15 cellular contexts compared by ENCODE assay signal in genomic region chr9:126162611-126163381, GRCh38.
"Had no signal": no experiment of that assay in that cellular context is flagged by ENCODE, and none has a peak within 500 bp of the region (broad histone marks: within the 10 kb centered on the region; RNA-seq: fewer than 3 reads in every experiment).

No MANE protein-coding gene starts in this region.

- H3K27ac ChIP-seq: ascending aorta, dorsolateral prefrontal cortex, gastrocnemius medialis, heart left ventricle, testis had no signal

- H3K9me3 ChIP-seq: ascending aorta, gastrocnemius medialis, heart left ventricle, testis had no signal

- H3K36me3 ChIP-seq: ascending aorta, gastrocnemius medialis, heart left ventricle had no signal

- H3K4me1 Mint-ChIP-seq: activated naive CD8-positive, alpha-beta T cell treated with anti-CD3 and anti-CD28 coated beads, Interleukin-2, amount 50 U/mL, for 24 hours; stimulated activated naive CD8-positive, alpha-beta T cell treated with anti-CD3 and anti-CD28 coated beads, Interleukin-15, amount 100 ng/mL, for 72 hours had no signal

- DNase-seq: activated naive CD4-positive, alpha-beta T cell treated with Interleukin-2 at 50 U/mL for 16 hours; activated naive CD8-positive, alpha-beta T cell treated with anti-CD3 and anti-CD28 coated beads, Interleukin-2, amount 50 U/mL, for 24 hours; dorsolateral prefrontal cortex; erythroblast; gastrocnemius medialis; left ventricle myocardium superior; occipital lobe; stimulated activated naive CD8-positive, alpha-beta T cell treated with anti-CD3 and anti-CD28 coated beads, Interleukin-15, amount 100 ng/mL, for 72 hours; SW 1271; testis had no signal

- ATAC-seq: activated naive CD8-positive, alpha-beta T cell treated with anti-CD3 and anti-CD28 coated beads, Interleukin-2, amount 50 U/mL, for 24 hours; gastrocnemius medialis; heart left ventricle; left ventricle myocardium superior; sciatic nerve; stimulated activated naive CD8-positive, alpha-beta T cell treated with anti-CD3 and anti-CD28 coated beads, Interleukin-15, amount 100 ng/mL, for 72 hours had no signal

- H3K4me1 ChIP-seq: ascending aorta, gastrocnemius medialis, heart left ventricle, testis had no signal

- H3K9me3 Mint-ChIP-seq: activated naive CD8-positive, alpha-beta T cell treated with anti-CD3 and anti-CD28 coated beads, Interleukin-2, amount 50 U/mL, for 24 hours; nephron; stimulated activated naive CD8-positive, alpha-beta T cell treated with anti-CD3 and anti-CD28 coated beads, Interleukin-15, amount 100 ng/mL, for 72 hours; T-helper 2 cell treated with Interferon-gamma antibody and Interleukin-4, amounts not matched to agents 5 μg/mL and 100 μg/mL, for 36 hours had no signal

- H3K4me3 Mint-ChIP-seq: activated naive CD8-positive, alpha-beta T cell treated with anti-CD3 and anti-CD28 coated beads, Interleukin-2, amount 50 U/mL, for 24 hours; nephron; stimulated activated naive CD8-positive, alpha-beta T cell treated with anti-CD3 and anti-CD28 coated beads, Interleukin-15, amount 100 ng/mL, for 72 hours; T-helper 2 cell treated with Interferon-gamma antibody and Interleukin-4, amounts not matched to agents 5 μg/mL and 100 μg/mL, for 36 hours had no signal

- H3K27me3 ChIP-seq: ascending aorta, testis had no signal

- H3K27ac Mint-ChIP-seq: activated naive CD8-positive, alpha-beta T cell treated with anti-CD3 and anti-CD28 coated beads, Interleukin-2, amount 50 U/mL, for 24 hours; nephron; stimulated activated naive CD8-positive, alpha-beta T cell treated with anti-CD3 and anti-CD28 coated beads, Interleukin-15, amount 100 ng/mL, for 72 hours; T-helper 2 cell treated with Interferon-gamma antibody and Interleukin-4, amounts not matched to agents 5 μg/mL and 100 μg/mL, for 36 hours had no signal

- H3K4me3 ChIP-seq: ascending aorta, dorsolateral prefrontal cortex, gastrocnemius medialis, heart left ventricle, testis had no signal
